Comparison of ENCODE assay signal across 8 cellular contexts in the genomic region with DNA sequence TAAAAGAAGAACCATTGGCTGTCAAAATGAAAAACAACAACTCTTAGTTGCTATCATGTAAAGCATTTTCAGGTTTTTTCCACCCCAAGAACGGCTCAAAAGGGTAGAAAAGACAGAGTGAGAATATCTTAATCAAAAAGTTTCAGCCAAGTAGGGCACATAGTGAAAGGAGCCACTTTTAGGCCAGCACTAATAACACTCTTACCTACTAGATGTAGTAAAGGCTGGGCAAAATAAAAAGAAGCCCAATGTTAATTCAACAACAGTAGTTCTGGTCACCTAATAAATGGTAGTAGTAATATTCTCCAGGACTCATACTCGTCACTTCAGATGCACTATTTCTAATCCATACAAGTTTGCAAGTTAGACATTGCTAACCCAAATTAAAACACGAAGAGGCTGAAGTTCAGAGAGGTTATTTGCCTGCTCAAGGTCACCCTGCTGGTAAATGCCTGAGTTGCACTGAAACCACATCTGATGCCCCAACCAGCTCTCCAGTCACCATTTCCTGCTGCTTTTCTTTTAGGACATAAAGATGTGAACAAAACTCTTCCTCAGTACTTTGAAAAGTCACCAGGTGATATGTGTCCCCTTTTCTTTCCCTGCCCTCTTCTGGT. TPM values are rescaled to one million over a fixed set of nuclear protein-coding genes. Genes with fewer than 3 reads are reported as not detected.
DNase-seq lines count a peak whose midpoint lies in the region; TF ChIP-seq lines count a peak whose summit lies in the region.

No MANE protein-coding gene starts in this region.

- TF ChIP-seq CTCF in HFFc6 (IDR thresholded peaks at IDR 0.05) (peak; percentile 69), MM.1S (IDR thresholded peaks at IDR 0.05; ENCODE audit: low read length) (peak; percentile 78)

- H3K4me1 Mint-ChIP-seq in HFFc6 (ENCODE audit: low read depth) = peaks cover 96% of the 10 kb centered on the region

- no peaks in the 10 kb centered on the region for H3K27me3 ChIP-seq in MM.1S (replicated peaks; ENCODE audit: insufficient read depth, low read length)

- H3K9me2 ChIP-seq in MM.1S (replicated peaks; ENCODE audit: insufficient read depth, low read length) = no peaks in the 10 kb centered on the region

- peak overlapping the region; percentile 63 for H3K27ac Mint-ChIP-seq in HFFc6

- peak overlapping the region; percentile 15; the same call in 1 of the 2 replicates for H2AFZ ChIP-seq in MM.1S (ENCODE audit: low read length)

- H3K9ac ChIP-seq in MM.1S (ENCODE audit: low read length) = peak overlapping the region; percentile 7; the same call in 1 of the 2 replicates

- no peaks in the 10 kb centered on the region for H3K9me3 Mint-ChIP-seq in HFFc6

- H3K36me3 Mint-ChIP-seq in HFFc6 (ENCODE audit: low read depth) = peaks cover 27% of the 10 kb centered on the region

- peaks cover 54% of the 10 kb centered on the region for H3K4me1 ChIP-seq in MM.1S (ENCODE audit: low read length)

- H3F3A ChIP-seq in MM.1S (ENCODE audit: insufficient read depth, low read length) = peaks cover 20% of the 10 kb centered on the region

- H3K4me2 ChIP-seq in MM.1S (ENCODE audit: low read depth, low read length) = peak overlapping the region; percentile 64

- peak overlapping the region; percentile 24 for H3K4me3 Mint-ChIP-seq in HFFc6

- no peaks in the 10 kb centered on the region for H3K36me3 ChIP-seq in MM.1S (replicated peaks; ENCODE audit: insufficient read depth, low read length)

- peak overlapping the region; percentile 40; the same call in 1 of the 2 replicates for H3K27ac ChIP-seq in MM.1S (ENCODE audit: low read length)

- no peaks in the 10 kb centered on the region for H3K9me3 ChIP-seq in MM.1S (replicated peaks; ENCODE audit: insufficient read depth, low read length)

- H4K20me1 ChIP-seq in MM.1S (ENCODE audit: insufficient read depth, low read length) = no peaks in the 10 kb centered on the region

- no peak for TF ChIP-seq POLR2A in erythroblast (IDR thresholded peaks at IDR 0.05; ENCODE audit: low read length)

- peak overlapping the region; percentile 21 for H3K4me3 ChIP-seq in MM.1S (ENCODE audit: low read length)

- peak; percentile 6 for DNase-seq in activated gamma-delta T cell treated with Interleukin-2 at 50 U/mL for 16 hours
- DNase-seq in activated gamma-delta T cell (lab: John Stamatoyannopoulos, UW) = no peak
- DNase-seq in HFFc6 = no peak
- DNase-seq in MM.1S = peak; percentile 85
- peak; percentile 56 to 59 for DNase-seq in erythroblast (lab: John Stamatoyannopoulos, UW)
- no peak for DNase-seq in NCI-H2196 (lab: John Stamatoyannopoulos, UW; ENCODE audit: unreplicated experiment)
- DNase-seq in activated CD4-positive, CD25-positive, alpha-beta regulatory T cell treated with anti-CD3 and anti-CD28 coated beads, Interleukin-2, amount 50 U/mL, for 72 hours = no peak
- no peak for DNase-seq in kidney glomerular epithelial cell (lab: John Stamatoyannopoulos, UW)

- H3K27me3 Mint-ChIP-seq in HFFc6 (ENCODE audit: insufficient read depth) = 0 out of 2 replicates have a peak, but pooled peaks cover under 1% of the 10 kb centered on the region

- peaks cover 95% of the 10 kb centered on the region for H3K79me2 ChIP-seq in MM.1S (ENCODE audit: low read length)

RNA-seq across cellular contexts. Expression of gene GOLIM4, which starts 7.5 kb away (rescaled TPM):
- total RNA-seq in HFFc6 (2021; fragmentation: NEBNext Ultra II Directional; extraction: Animal tissue kit (Norgen Biotek cat#: 25700)) = 100 to 1,000 TPM in 5 of 6 experiments, 10 to 100 TPM in 1; 99.8 to 141 (median 130) TPM

Comparison
In these comparisons a context has a peak if more than half of its experiments do, and no peak if none do; other contexts are left out.
1. DNase-seq: peak in activated gamma-delta T cell treated with Interleukin-2 at 50 U/mL for 16 hours (single experiment), MM.1S (single experiment) and erythroblast (2 of 2); none in activated gamma-delta T cell (single experiment), HFFc6 (single experiment), NCI-H2196 (single experiment), activated CD4-positive, CD25-positive, alpha-beta regulatory T cell treated with anti-CD3 and anti-CD28 coated beads, Interleukin-2, amount 50 U/mL, for 72 hours (single experiment) and kidney glomerular epithelial cell (single experiment).